Comparison of ENCODE assay signal across 31 cellular contexts in the genomic region with DNA sequence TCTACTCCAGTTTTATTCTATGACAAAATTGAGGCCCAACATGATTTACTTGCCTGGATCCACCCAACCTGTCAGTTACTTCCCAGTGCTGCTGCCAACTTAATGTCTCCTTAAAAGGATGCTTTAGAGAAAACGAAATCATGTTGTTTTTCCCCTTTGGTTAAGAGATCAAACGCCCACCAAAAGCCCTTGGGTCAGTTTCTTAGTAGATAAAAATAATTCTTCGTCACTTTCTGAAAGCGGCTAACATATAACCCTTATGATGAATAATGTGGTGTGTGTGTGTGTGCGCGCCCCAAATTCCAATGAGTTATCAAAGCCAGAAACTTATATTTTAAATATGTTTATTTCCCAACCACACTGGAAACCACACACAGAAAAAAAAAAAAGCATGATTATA.
"Had no signal": no experiment of that assay in that cellular context is flagged by ENCODE, and none has a peak within 500 bp of the region (broad histone marks: within the 10 kb centered on the region; RNA-seq: fewer than 3 reads in every experiment).

No MANE protein-coding gene starts in this region.

- H3K9me3 ChIP-seq: esophagus squamous epithelium, heart right ventricle, left ventricle myocardium inferior, lower lobe of right lung, mucosa of descending colon, ovary, psoas muscle, sigmoid colon, spleen, thoracic aorta, tibial nerve, upper lobe of right lung, uterus had no signal

- H3K27ac Mint-ChIP-seq: immature natural killer cell; nephron progenitor cell; stimulated activated naive CD8-positive, alpha-beta T cell treated with anti-CD3 and anti-CD28 coated beads, Interleukin-15, Interleukin-2, amounts not matched to agents 100 ng/mL and 50 ng/mL, for 24 hours had no signal

- H3K4me3 ChIP-seq: coronary artery, esophagus squamous epithelium, heart right ventricle, left ventricle myocardium inferior, lower lobe of right lung, mucosa of descending colon, ovary, psoas muscle, sigmoid colon, spleen, thoracic aorta, tibial nerve, upper lobe of right lung, uterus had no signal

- H3K27me3 ChIP-seq: ovary, tibial nerve, upper lobe of right lung had no signal

- H3K36me3 Mint-ChIP-seq: naive B cell had no signal

- H3K4me3 Mint-ChIP-seq: effector memory CD8-positive, alpha-beta T cell; immature natural killer cell; naive B cell; nephron progenitor cell; stimulated activated naive B cell treated with anti-CD40 and anti-IgM and Interleukin-4, amounts not matched to agents 10 μg/mL and 1 μg/mL and 100 μg/mL, for 72 hours; stimulated activated naive CD8-positive, alpha-beta T cell treated with anti-CD3 and anti-CD28 coated beads, Interleukin-15, Interleukin-2, amounts not matched to agents 100 ng/mL and 50 ng/mL, for 24 hours had no signal

- ATAC-seq: effector memory CD8-positive, alpha-beta T cell; left colon; lower lobe of right lung; mucosa of descending colon; psoas muscle; right cardiac atrium; stimulated activated naive B cell treated with anti-CD40 and anti-IgM and Interleukin-4, amounts not matched to agents 10 μg/mL and 1 μg/mL and 100 μg/mL, for 72 hours; upper lobe of right lung had no signal

- H3K27me3 Mint-ChIP-seq: effector memory CD8-positive, alpha-beta T cell; stimulated activated naive CD8-positive, alpha-beta T cell treated with anti-CD3 and anti-CD28 coated beads, Interleukin-15, Interleukin-2, amounts not matched to agents 100 ng/mL and 50 ng/mL, for 24 hours had no signal

- H3K27ac ChIP-seq: coronary artery, heart right ventricle, left ventricle myocardium inferior, lower lobe of right lung, ovary, psoas muscle, sigmoid colon, spleen, thoracic aorta, tibial nerve, upper lobe of right lung, uterus had no signal

- DNase-seq: dermis blood vessel endothelial cell; effector memory CD8-positive, alpha-beta T cell; erythroblast; esophagus squamous epithelium; foreskin melanocyte; glutamatergic neuron; heart right ventricle; hypothalamus; immature natural killer cell; islet precursor cell; kidney glomerular epithelial cell; left colon; left ventricle myocardium inferior; lower lobe of right lung; mucosa of descending colon; naive B cell; nephron progenitor cell; ovary; posterior cingulate gyrus; psoas muscle; right cardiac atrium; sigmoid colon; spleen; stimulated activated CD4-positive, alpha-beta T cell treated with anti-CD3 and anti-CD28 coated beads, Interleukin-2, amount 100 ng/mL, for 48 hours; stimulated activated naive B cell treated with anti-CD40 and anti-IgM and Interleukin-4, amounts not matched to agents 10 μg/mL and 1 μg/mL and 100 μg/mL, for 72 hours; upper lobe of right lung; uterus had no signal

- H3K9me3 Mint-ChIP-seq: effector memory CD8-positive, alpha-beta T cell; immature natural killer cell; naive B cell; nephron progenitor cell; stimulated activated naive B cell treated with anti-CD40 and anti-IgM and Interleukin-4, amounts not matched to agents 10 μg/mL and 1 μg/mL and 100 μg/mL, for 72 hours; stimulated activated naive CD8-positive, alpha-beta T cell treated with anti-CD3 and anti-CD28 coated beads, Interleukin-15, Interleukin-2, amounts not matched to agents 100 ng/mL and 50 ng/mL, for 24 hours had no signal

- H3K36me3 ChIP-seq: esophagus squamous epithelium, heart right ventricle, left ventricle myocardium inferior, lower lobe of right lung, ovary, sigmoid colon, spleen, thoracic aorta, tibial nerve, upper lobe of right lung, uterus had no signal

- H3K4me1 ChIP-seq: lower lobe of right lung, psoas muscle, tibial nerve, upper lobe of right lung had no signal
